Comparison of ENCODE assay signal across 4 cellular contexts in the genomic region with DNA sequence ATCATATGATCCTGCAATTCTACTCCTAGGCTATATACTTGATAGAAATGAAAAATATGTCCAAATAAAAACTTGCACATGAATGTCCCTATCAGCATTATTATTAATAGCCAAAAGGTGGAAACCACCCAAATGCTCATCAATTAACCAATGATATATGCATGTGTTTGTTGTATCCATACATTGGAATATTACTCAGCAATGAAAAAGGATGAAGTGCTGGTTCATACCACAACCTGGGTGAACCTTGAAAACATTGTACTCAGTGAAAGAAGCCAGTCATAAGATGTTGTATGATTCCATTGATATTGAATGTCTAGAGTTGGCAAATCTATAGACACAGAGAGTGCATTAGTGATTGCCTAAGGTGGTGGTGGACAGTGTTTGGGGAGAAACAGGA.
TF ChIP-seq lines count a peak whose summit lies in the region.

No MANE protein-coding gene starts in this region.

TF ChIP-seq in SK-N-SH treated with all-trans-retinoic acid at 6 μM for 48 hours, 23 proteins besides CTCF, POLR2A, EP300 and RAD21 (continued from another document):
- no peak for TF ChIP-seq ARNTL (CRISPR knock-in tag; IDR thresholded peaks at IDR 0.05; ENCODE audit: borderline replicate concordance, low read depth)
- peak; percentile 66 for TF ChIP-seq ZNF8 (CRISPR knock-in tag; IDR thresholded peaks at IDR 0.05)
- TF ChIP-seq, protein P1, sequence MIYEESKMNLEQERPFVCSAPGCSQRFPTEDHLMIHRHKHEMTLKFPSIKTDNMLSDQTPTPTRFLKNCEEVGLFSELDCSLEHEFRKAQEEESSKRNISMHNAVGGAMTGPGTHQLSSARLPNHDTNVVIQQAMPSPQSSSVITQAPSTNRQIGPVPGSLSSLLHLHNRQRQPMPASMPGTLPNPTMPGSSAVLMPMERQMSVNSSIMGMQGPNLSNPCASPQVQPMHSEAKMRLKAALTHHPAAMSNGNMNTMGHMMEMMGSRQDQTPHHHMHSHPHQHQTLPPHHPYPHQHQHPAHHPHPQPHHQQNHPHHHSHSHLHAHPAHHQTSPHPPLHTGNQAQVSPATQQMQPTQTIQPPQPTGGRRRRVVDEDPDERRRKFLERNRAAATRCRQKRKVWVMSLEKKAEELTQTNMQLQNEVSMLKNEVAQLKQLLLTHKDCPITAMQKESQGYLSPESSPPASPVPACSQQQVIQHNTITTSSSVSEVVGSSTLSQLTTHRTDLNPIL (CRISPR knock-in tag; IDR thresholded peaks at IDR 0.05; ENCODE audit: low read depth) = no peak

TF ChIP-seq in SK-N-SH, 30 proteins besides CTCF, POLR2A, EP300 and RAD21 (continued from another document):
- TF ChIP-seq, protein P2, sequence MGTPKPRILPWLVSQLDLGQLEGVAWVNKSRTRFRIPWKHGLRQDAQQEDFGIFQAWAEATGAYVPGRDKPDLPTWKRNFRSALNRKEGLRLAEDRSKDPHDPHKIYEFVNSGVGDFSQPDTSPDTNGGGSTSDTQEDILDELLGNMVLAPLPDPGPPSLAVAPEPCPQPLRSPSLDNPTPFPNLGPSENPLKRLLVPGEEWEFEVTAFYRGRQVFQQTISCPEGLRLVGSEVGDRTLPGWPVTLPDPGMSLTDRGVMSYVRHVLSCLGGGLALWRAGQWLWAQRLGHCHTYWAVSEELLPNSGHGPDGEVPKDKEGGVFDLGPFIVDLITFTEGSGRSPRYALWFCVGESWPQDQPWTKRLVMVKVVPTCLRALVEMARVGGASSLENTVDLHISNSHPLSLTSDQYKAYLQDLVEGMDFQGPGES (IDR thresholded peaks at IDR 0.05; ENCODE audit: low read depth, low read length) = no peak
- TF ChIP-seq JUND (IDR thresholded peaks at IDR 0.05) (no peak), RXRA (IDR thresholded peaks at IDR 0.05; ENCODE audit: borderline replicate concordance, low read depth) (no peak), GABPA (IDR thresholded peaks at IDR 0.05; ENCODE audit: low read depth) (no peak), RFX5 (IDR thresholded peaks at IDR 0.05; ENCODE audit: low read length) (no peak), POLR2AphosphoS5 (IDR thresholded peaks at IDR 0.05; ENCODE audit: low read depth, low read length) (no peak), NFIC (IDR thresholded peaks at IDR 0.05; ENCODE audit: borderline replicate concordance) (no peak), TEAD4 (IDR thresholded peaks at IDR 0.05; ENCODE audit: borderline replicate concordance, insufficient read depth) (no peak)
- TF ChIP-seq, protein P3, sequence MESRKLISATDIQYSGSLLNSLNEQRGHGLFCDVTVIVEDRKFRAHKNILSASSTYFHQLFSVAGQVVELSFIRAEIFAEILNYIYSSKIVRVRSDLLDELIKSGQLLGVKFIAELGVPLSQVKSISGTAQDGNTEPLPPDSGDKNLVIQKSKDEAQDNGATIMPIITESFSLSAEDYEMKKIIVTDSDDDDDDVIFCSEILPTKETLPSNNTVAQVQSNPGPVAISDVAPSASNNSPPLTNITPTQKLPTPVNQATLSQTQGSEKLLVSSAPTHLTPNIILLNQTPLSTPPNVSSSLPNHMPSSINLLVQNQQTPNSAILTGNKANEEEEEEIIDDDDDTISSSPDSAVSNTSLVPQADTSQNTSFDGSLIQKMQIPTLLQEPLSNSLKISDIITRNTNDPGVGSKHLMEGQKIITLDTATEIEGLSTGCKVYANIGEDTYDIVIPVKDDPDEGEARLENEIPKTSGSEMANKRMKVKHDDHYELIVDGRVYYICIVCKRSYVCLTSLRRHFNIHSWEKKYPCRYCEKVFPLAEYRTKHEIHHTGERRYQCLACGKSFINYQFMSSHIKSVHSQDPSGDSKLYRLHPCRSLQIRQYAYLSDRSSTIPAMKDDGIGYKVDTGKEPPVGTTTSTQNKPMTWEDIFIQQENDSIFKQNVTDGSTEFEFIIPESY (IDR thresholded peaks at IDR 0.05; ENCODE audit: borderline replicate concordance, low read depth) = no peak
- TF ChIP-seq, protein P4, sequence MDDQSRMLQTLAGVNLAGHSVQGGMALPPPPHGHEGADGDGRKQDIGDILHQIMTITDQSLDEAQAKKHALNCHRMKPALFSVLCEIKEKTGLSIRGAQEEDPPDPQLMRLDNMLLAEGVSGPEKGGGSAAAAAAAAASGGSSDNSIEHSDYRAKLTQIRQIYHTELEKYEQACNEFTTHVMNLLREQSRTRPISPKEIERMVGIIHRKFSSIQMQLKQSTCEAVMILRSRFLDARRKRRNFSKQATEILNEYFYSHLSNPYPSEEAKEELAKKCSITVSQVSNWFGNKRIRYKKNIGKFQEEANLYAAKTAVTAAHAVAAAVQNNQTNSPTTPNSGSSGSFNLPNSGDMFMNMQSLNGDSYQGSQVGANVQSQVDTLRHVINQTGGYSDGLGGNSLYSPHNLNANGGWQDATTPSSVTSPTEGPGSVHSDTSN (IDR thresholded peaks at IDR 0.05) = no peak

TF ChIP-seq in GM12891, 5 proteins besides CTCF, POLR2A, EP300 and RAD21 (continued from another document):
- TF ChIP-seq POLR2AphosphoS5 (IDR thresholded peaks at IDR 0.05; ENCODE audit: low read depth, low read length) (no peak), TAF1 (IDR thresholded peaks at IDR 0.05; ENCODE audit: low read depth, low read length) (no peak), POU2F2 (IDR thresholded peaks at IDR 0.05; ENCODE audit: low read depth, low read length) (no peak), PAX5 (IDR thresholded peaks at IDR 0.05; ENCODE audit: insufficient read depth, low read length, severe bottlenecking) (no peak)
TF ChIP-seq in GM12891: peak in this region for 0.

TF ChIP-seq in K562, 482 proteins besides CTCF, POLR2A, EP300 and RAD21 (continued from another document):
- TF ChIP-seq ZNF146 (CRISPR knock-in tag; IDR thresholded peaks at IDR 0.05; ENCODE audit: unreplicated experiment) = peak; percentile 85
